Comparison of ENCODE assay signal across 8 cellular contexts in genomic region chr17:76701471-76701967, GRCh38. TPM values are rescaled to one million over a fixed set of nuclear protein-coding genes. Genes with fewer than 3 reads are reported as not detected.
A peak's percentile ranks its signal among the peaks of the same experiment; 100 is the strongest.
DNase-seq lines count a peak whose midpoint lies in the region; ATAC-seq and TF ChIP-seq lines count a peak whose summit lies in the region.
"Had no signal": no experiment of that assay in that cellular context is flagged by ENCODE, and none has a peak within 500 bp of the region (broad histone marks: within the 10 kb centered on the region; RNA-seq: fewer than 3 reads in every experiment).

No MANE protein-coding gene starts in this region.

- peaks cover 39% of the 10 kb centered on the region for H3K4me1 Mint-ChIP-seq in mesothelial cell of epicardium
- H3K4me1 Mint-ChIP-seq: activated naive CD4-positive, alpha-beta T cell treated with anti-CD3 and anti-CD28 coated beads, Interleukin-2, amount 50 U/mL, for 24 hours had no signal

- H3K4me3 ChIP-seq in uterus: peak overlapping the region in 1 of 2 donors; percentile 18

- TF ChIP-seq CTCF in mesothelial cell of epicardium (IDR thresholded peaks at IDR 0.05; ENCODE audit: unreplicated experiment): no peak
- no peak for TF ChIP-seq CTCF in uterus (IDR thresholded peaks at IDR 0.05)

- H3K36me3 ChIP-seq in uterus: no peaks in the 10 kb centered on the region

- H3K9me3 Mint-ChIP-seq in mesothelial cell of epicardium: no peaks in the 10 kb centered on the region
- H3K9me3 Mint-ChIP-seq: activated naive CD4-positive, alpha-beta T cell treated with anti-CD3 and anti-CD28 coated beads, Interleukin-2, amount 50 U/mL, for 24 hours had no signal

- intact Hi-C loops in Right ventricle myocardium superior (cut with DNase I) (no loop called here), cardiac septum (cut with DNase I) (no loop called here), uterus (cut with DNase I; ENCODE audit: low total_unique reads) (no loop called here), left colon (cut with DNase I, micrococcal nuclease) (no loop called here)

- no peaks in the 10 kb centered on the region for H3K27me3 Mint-ChIP-seq in mesothelial cell of epicardium (ENCODE audit: low read depth)
- H3K27me3 Mint-ChIP-seq: activated naive CD4-positive, alpha-beta T cell treated with anti-CD3 and anti-CD28 coated beads, Interleukin-2, amount 50 U/mL, for 24 hours had no signal

- peak overlapping the region; percentile 80 for H3K27ac Mint-ChIP-seq in mesothelial cell of epicardium

- peak; percentile 1 for ATAC-seq in Right ventricle myocardium superior (ENCODE audit: poor library complexity)
- no peak for ATAC-seq in left colon

- peak overlapping the region; percentile 90 to 96 for H3K27ac ChIP-seq in uterus

- no peak for TF ChIP-seq POLR2A in uterus (IDR thresholded peaks at IDR 0.05)

- no peaks in the 10 kb centered on the region for H3K36me3 Mint-ChIP-seq in mesothelial cell of epicardium
- H3K36me3 Mint-ChIP-seq: activated naive CD4-positive, alpha-beta T cell treated with anti-CD3 and anti-CD28 coated beads, Interleukin-2, amount 50 U/mL, for 24 hours had no signal

- no peaks in the 10 kb centered on the region for H3K9me3 ChIP-seq in uterus

- H3K4me1 ChIP-seq in uterus: peaks cover 4 to 30% of the 10 kb centered on the region in 2 donors

- no peaks in the 10 kb centered on the region for H3K27me3 ChIP-seq in uterus

- DNase-seq in Right ventricle myocardium superior (peak; percentile 33), cardiac septum (ENCODE audit: low spot score) (no peak), mesothelial cell of epicardium (ENCODE audit: low spot score in 2 of 2, unreplicated experiment in 2 of 2) (no peak), uterus (no peak), NCI-H69 (lab: John Stamatoyannopoulos, UW) (no peak), left colon (no peak)
- DNase-seq: 8988T had no signal

- H3K4me3 Mint-ChIP-seq in mesothelial cell of epicardium: peak overlapping the region; percentile 50

RNA-seq across cellular contexts. Expression of gene MXRA7, which starts 9.2 kb away (rescaled TPM):
- total RNA-seq in Right ventricle myocardium superior (336 TPM), cardiac septum (666 TPM), mesothelial cell of epicardium (53.6 to 57.9 TPM (median 56.5 TPM) in 3 replicates), uterus (100 to 1,000 TPM; 174 to 250 (median 197) TPM), left colon (10 to 100 TPM; 12.0 to 37.2 TPM)

RNA-seq across cellular contexts. Expression of gene JMJD6, which starts 24.9 kb away (rescaled TPM):
- total RNA-seq in Right ventricle myocardium superior (63.1 TPM), cardiac septum (60.7 TPM), mesothelial cell of epicardium (15.2 to 17.4 TPM (median 15.7 TPM) in 3 replicates), uterus (10 to 100 TPM in 3 of 4 donors, 1 to 10 TPM in 1; 5.9 to 40.8 (median 21.2) TPM), left colon (10 to 100 TPM; 27.2 to 31.3 TPM)

RNA-seq across cellular contexts. Expression of gene METTL23, which starts 25.1 kb away (rescaled TPM):
- total RNA-seq in Right ventricle myocardium superior (19.0 TPM), cardiac septum (21.4 TPM), mesothelial cell of epicardium (22.0 to 25.6 TPM (median 22.1 TPM) in 3 replicates), uterus (10 to 100 TPM; 13.8 to 32.5 (median 21.6) TPM), left colon (10 to 100 TPM; 23.4 to 25.0 TPM)

RNA-seq across cellular contexts. Expression of gene SRSF2, which starts 35.6 kb away (rescaled TPM):
- total RNA-seq in Right ventricle myocardium superior: 61.2 TPM
- total RNA-seq in cardiac septum: 98.0 TPM
- total RNA-seq in mesothelial cell of epicardium: 229 to 239 TPM (median 231 TPM) in 3 replicates
- total RNA-seq in uterus: 100 to 1,000 TPM; 127 to 753 (median 167) TPM
- total RNA-seq in left colon: 100 to 1,000 TPM; 138 to 156 TPM

RNA-seq across cellular contexts. Expression of gene MFSD11, which starts 36.4 kb away (rescaled TPM):
- total RNA-seq in Right ventricle myocardium superior: 23.3 TPM
- total RNA-seq in cardiac septum: 27.0 TPM
- total RNA-seq in mesothelial cell of epicardium: 34.4 to 39.7 TPM (median 34.7 TPM) in 3 replicates
- total RNA-seq in uterus: 10 to 100 TPM; 32.0 to 69.2 (median 45.2) TPM
- 10 to 100 TPM; 39.1 to 43.0 TPM for total RNA-seq in left colon
